In the genomic region with DNA sequence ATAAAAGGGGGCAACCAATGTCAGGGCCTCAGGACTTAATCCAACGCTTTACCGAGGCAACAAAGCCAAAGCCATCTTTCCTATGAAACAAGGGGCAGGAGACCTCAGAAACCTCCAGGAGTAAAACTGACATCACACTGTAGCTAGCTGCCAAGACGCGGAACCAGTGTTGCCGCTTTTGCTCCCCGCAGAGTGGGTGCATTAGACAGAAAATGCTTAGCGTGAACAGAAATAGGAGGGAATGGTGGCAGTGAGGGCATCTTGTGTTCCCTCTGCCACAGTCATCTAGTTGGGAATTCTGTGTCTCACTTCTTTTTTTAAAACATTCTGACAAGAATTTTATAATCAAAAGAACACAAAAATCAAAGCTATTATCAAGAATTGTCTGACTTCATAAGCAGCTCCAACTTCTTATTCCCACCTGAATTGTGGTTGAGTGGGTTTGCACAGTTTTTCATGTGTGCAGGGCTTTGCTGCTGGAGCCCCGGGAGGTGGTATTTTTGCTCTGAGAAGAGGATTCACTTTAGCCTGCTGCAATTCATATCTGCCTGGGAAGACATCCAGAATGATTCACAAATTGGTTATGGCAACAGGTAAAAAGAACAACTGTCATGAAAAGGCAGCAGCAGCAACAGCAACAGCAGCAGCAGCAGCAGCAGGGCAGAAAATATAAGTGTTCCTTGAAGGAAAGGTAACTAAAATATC, we compare ENCODE assay signal across 26 cellular contexts.
"Had no signal": no experiment of that assay in that cellular context is flagged by ENCODE, and none has a peak within 500 bp of the region (broad histone marks: within the 10 kb centered on the region; RNA-seq: fewer than 3 reads in every experiment).

No MANE protein-coding gene starts in this region.

- H3K4me3 Mint-ChIP-seq: activated CD8-positive, alpha-beta T cell treated with anti-CD3 and anti-CD28 coated beads for 36 hours; activated naive CD8-positive, alpha-beta T cell treated with anti-CD3 and anti-CD28 coated beads, Interleukin-2, amount 10 ng/mL, durations not matched to agents 7 days and 5 days; T-cell had no signal

- H3K9me3 ChIP-seq: adrenal gland, breast epithelium, MG63 had no signal

- ATAC-seq: activated CD4-positive, CD25-positive, alpha-beta regulatory T cell treated with anti-CD3 and anti-CD28 coated beads, Interleukin-2, amount 50 U/mL, for 24 hours; activated CD8-positive, alpha-beta T cell treated with anti-CD3 and anti-CD28 coated beads for 36 hours; Panc1; Right ventricle myocardium inferior; T-cell had no signal

- H3K27me3 ChIP-seq: adrenal gland, breast epithelium, MG63 had no signal

- H3K4me1 ChIP-seq: adrenal gland, breast epithelium had no signal

- H3K9ac ChIP-seq: KMS-11 had no signal

- H3K27ac Mint-ChIP-seq: activated CD8-positive, alpha-beta T cell treated with anti-CD3 and anti-CD28 coated beads for 36 hours; activated naive CD8-positive, alpha-beta T cell treated with anti-CD3 and anti-CD28 coated beads, Interleukin-2, amount 10 ng/mL, durations not matched to agents 7 days and 5 days; T-cell had no signal

- DNase-seq: activated CD4-positive, alpha-beta T cell treated with anti-CD3 and anti-CD28 coated beads for 4 hours; activated CD8-positive, alpha-beta memory T cell treated with anti-CD3 and anti-CD28 coated beads, Interleukin-2, amount 50 U/mL, for 48 hours; activated CD8-positive, alpha-beta T cell treated with anti-CD3 and anti-CD28 coated beads for 36 hours; activated naive CD4-positive, alpha-beta T cell treated with anti-CD3 and anti-CD28 coated beads, Interleukin-2, amount 50 U/mL, for 16 hours; activated naive CD8-positive, alpha-beta T cell treated with anti-CD3 and anti-CD28 coated beads, Interleukin-2, amount 10 ng/mL, durations not matched to agents 7 days and 5 days; activated T-cell treated with anti-CD3 and anti-CD28 coated beads, Interleukin-2, amount 50 U/mL, for 1 hour; adrenal gland; MG63; MV-4-11; NCI-H1092 treated with DMSO at 0.1 percent for 48 hours; NCI-H1417 treated with DMSO at 0.1 percent for 48 hours; NCI-H1694; NCI-H2029; NCI-H345; NCI-H510A; NCI-H526 treated with DMSO at 0.1 percent for 48 hours; NCI-H82; RPMI8226; T-cell; T-helper 2 cell had no signal

- H3K4me1 Mint-ChIP-seq: activated naive CD8-positive, alpha-beta T cell treated with anti-CD3 and anti-CD28 coated beads, Interleukin-2, amount 10 ng/mL, durations not matched to agents 7 days and 5 days; T-cell had no signal

- H3K9me3 Mint-ChIP-seq: activated CD8-positive, alpha-beta T cell treated with anti-CD3 and anti-CD28 coated beads for 36 hours; activated naive CD8-positive, alpha-beta T cell treated with anti-CD3 and anti-CD28 coated beads, Interleukin-2, amount 10 ng/mL, durations not matched to agents 7 days and 5 days; T-cell had no signal

- H3K36me3 ChIP-seq: breast epithelium, MG63 had no signal

- H3K4me2 ChIP-seq: KMS-11 had no signal

- H3K27ac ChIP-seq: adrenal gland, breast epithelium, KMS-11, SK-N-MC had no signal

- H3K4me3 ChIP-seq: adrenal gland, breast epithelium, MG63, SK-N-MC had no signal

- H3K36me3 Mint-ChIP-seq: activated naive CD8-positive, alpha-beta T cell treated with anti-CD3 and anti-CD28 coated beads, Interleukin-2, amount 10 ng/mL, durations not matched to agents 7 days and 5 days; T-cell had no signal

- H3K27me3 Mint-ChIP-seq: activated CD8-positive, alpha-beta T cell treated with anti-CD3 and anti-CD28 coated beads for 36 hours; activated naive CD8-positive, alpha-beta T cell treated with anti-CD3 and anti-CD28 coated beads, Interleukin-2, amount 10 ng/mL, durations not matched to agents 7 days and 5 days had no signal
